In the genomic region with DNA sequence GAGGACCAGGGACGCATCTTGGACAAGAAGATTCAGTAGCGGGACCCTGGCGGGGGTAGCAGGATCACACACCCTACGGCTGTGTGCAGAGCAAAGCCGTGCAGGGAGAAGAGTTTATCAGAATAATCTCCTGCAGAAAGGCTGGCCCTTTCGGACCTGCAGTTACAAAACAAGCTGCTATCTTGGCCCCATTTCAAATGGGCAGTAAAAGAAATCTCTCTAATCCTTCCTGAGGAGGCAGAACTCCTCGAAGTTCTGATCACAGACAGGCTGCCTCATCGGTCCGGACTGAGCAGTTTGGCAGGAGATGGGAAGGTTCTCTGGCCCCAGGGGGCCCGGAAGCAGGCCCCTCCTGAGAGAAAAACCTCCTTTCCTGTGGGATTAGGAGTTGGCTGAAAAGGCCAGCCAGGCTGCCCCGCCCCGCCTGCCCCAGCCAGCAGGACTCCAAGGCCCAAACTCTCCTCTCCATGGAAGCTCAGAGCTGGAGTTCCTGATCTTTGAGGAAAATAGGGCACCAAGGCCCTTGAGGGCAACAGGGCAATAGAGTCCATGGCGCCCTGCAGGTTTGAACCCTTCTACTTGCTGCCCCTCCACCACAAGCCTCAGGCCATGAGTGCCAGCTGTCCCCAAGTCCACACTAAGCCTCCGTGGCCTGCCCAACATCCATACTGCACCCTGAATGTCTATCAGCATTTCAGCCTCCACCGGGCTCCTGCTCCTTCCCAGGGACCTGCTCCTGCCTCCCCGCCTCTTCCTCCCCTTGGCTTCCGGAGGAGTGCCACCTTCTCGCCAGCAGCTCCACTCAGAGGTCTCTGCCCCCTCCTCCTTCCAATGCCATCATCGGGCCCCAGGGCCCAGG, we compare ENCODE assay signal across 9 cellular contexts.
DNase-seq lines count a peak whose midpoint lies in the region; ATAC-seq, FAIRE-seq and TF ChIP-seq lines count a peak whose summit lies in the region.
"Had no signal": no experiment of that assay in that cellular context is flagged by ENCODE, and none has a peak within 500 bp of the region (broad histone marks: within the 10 kb centered on the region; RNA-seq: fewer than 3 reads in every experiment).

No MANE protein-coding gene starts in this region.

- peaks cover 56% of the 10 kb centered on the region for H3K4me1 ChIP-seq in endothelial cell of umbilical vein (ENCODE audit: control insufficient read depth, extremely low read depth, insufficient read depth, low read length)
- H3K4me1 ChIP-seq in neuronal stem cell (ENCODE audit: control insufficient read depth in 2 of 2, insufficient read depth in 1 of 2, low read depth in 1 of 2, low read length in 2 of 2), result peaks cover 0 to 27% of the 10 kb centered on the region in 2 donors

- H3K4me3 ChIP-seq in endothelial cell of umbilical vein (replicated peaks in 1 of 3; ENCODE audit: insufficient read depth in 1 of 3, low read depth in 1 of 3, low read length in 3 of 3) (no peak overlapping the region), neuronal stem cell (ENCODE audit: low read length in 2 of 2) (no peak overlapping the region)

- no peak for TF ChIP-seq POLR2A in endothelial cell of umbilical vein (IDR thresholded peaks at IDR 0.05; ENCODE audit: low read depth, low read length)

- WGBS in neuronal stem cell (ENCODE audit: extremely low coverage in 2 of 2, insufficient read length in 2 of 2, insufficient replicate concordance in 1 of 2), 2 donors, result no CpG with 5 or more reads among the region's 19 CpGs

- H2AFZ ChIP-seq in endothelial cell of umbilical vein (ENCODE audit: low read depth, low read length), result no peak overlapping the region
- no peak overlapping the region for H2AFZ ChIP-seq in neuronal stem cell (ENCODE audit: low read length)

- in situ Hi-C loops in KBM-7 (cut with MboI; ENCODE audit: low pct_unique_long_range_greater_than_20kb, low sequenced_read_pairs), result no loop called here

- intact Hi-C loops in endothelial cell of umbilical vein (cut with micrococcal nuclease), result no loop called here

- no peaks in the 10 kb centered on the region for H3K79me1 ChIP-seq in neuronal stem cell (ENCODE audit: low read depth, low read length)

- H3K14ac ChIP-seq in neuronal stem cell (ENCODE audit: low read length), result no peak overlapping the region

- peak overlapping the region; percentile 65 for H3K18ac ChIP-seq in neuronal stem cell (ENCODE audit: low read length)

- H3K4me2 ChIP-seq in endothelial cell of umbilical vein (ENCODE audit: insufficient read depth, low read length), result no peak overlapping the region
- no peak overlapping the region for H3K4me2 ChIP-seq in neuronal stem cell (ENCODE audit: insufficient read depth, low read length, poor library complexity, severe bottlenecking)

- no peak for ATAC-seq in HG02571 (IDR thresholded peaks at IDR 0.05; ENCODE audit: unreplicated experiment)

- H3K9me3 ChIP-seq in endothelial cell of umbilical vein (replicated peaks; ENCODE audit: control insufficient read depth, insufficient read depth, low read length), result no peaks in the 10 kb centered on the region
- no peaks in the 10 kb centered on the region for H3K9me3 ChIP-seq in neuronal stem cell (replicated peaks in 1 of 2; ENCODE audit: control insufficient read depth in 2 of 2, insufficient read depth in 1 of 2, low read depth in 1 of 2, low read length in 2 of 2)

- no peak overlapping the region for H4K91ac ChIP-seq in neuronal stem cell (ENCODE audit: low read depth, low read length, poor library complexity)

- H4K8ac ChIP-seq in neuronal stem cell (ENCODE audit: low read depth, low read length), result no peak overlapping the region

- no peak overlapping the region for H2BK5ac ChIP-seq in neuronal stem cell (ENCODE audit: low read length)

- no peak overlapping the region for H3K4ac ChIP-seq in neuronal stem cell (ENCODE audit: low read length)

- no TSS peak for BruUV-seq in endothelial cell of umbilical vein (replicated peaks; lab: Mats Ljungman, UMichigan)

- CTCF ChIA-PET in endothelial cell of umbilical vein (lab: Charles Lee), result interaction anchor here (0.6 to 1.8 kb wide), 5 partner anchors 8 to 219 kb away, joined by 3 to 10 read pairs (median 3); no protein-coding TSS in a partner anchor

- TF ChIP-seq CTCF in endothelial cell of umbilical vein (IDR thresholded peaks at IDR 0.05; ENCODE audit: extremely low read depth in 1 of 2, insufficient read depth in 1 of 2, low read depth in 1 of 2, low read length in 2 of 2) (no peak), GM20000 (IDR thresholded peaks at IDR 0.05; ENCODE audit: extremely low read depth, missing control alignments) (no peak)

- H2BK15ac ChIP-seq in neuronal stem cell (ENCODE audit: low read length), result no peak overlapping the region

- peak overlapping the region; percentile 4 for H2BK12ac ChIP-seq in neuronal stem cell (ENCODE audit: low read length)

- dilution Hi-C loops in endothelial cell of umbilical vein (cut with MboI; ENCODE audit: extremely low pct_ligation_motif_present, low sequenced_read_pairs), result no loop called here

- H3K36me3 ChIP-seq in endothelial cell of umbilical vein (ENCODE audit: control insufficient read depth in 2 of 2, extremely low read depth in 1 of 2, insufficient read depth in 2 of 2, low read length in 2 of 2) (peaks cover 3 to 15% of the 10 kb centered on the region in 2 experiments), neuronal stem cell (replicated peaks in 1 of 2; ENCODE audit: control insufficient read depth in 2 of 2, insufficient read depth in 2 of 2, low read length in 2 of 2) (peaks cover 0 to 99% of the 10 kb centered on the region in 2 donors)

- H3K9me1 ChIP-seq in endothelial cell of umbilical vein (replicated peaks; ENCODE audit: control insufficient read depth, extremely low read depth, insufficient read depth, low read length), result no peaks in the 10 kb centered on the region

- H4K20me1 ChIP-seq in endothelial cell of umbilical vein (replicated peaks; ENCODE audit: control insufficient read depth, extremely low read depth, insufficient read depth, low read length), result no peaks in the 10 kb centered on the region

- H2AK5ac ChIP-seq in neuronal stem cell (ENCODE audit: low read depth, low read length), result no peak overlapping the region

- H3K27ac ChIP-seq in endothelial cell of umbilical vein (ENCODE audit: insufficient read depth, low read depth, low read length) (peak overlapping the region; percentile 5), neuronal stem cell (replicated peaks; ENCODE audit: low read length) (no peak overlapping the region)

- H3K27me3 ChIP-seq in endothelial cell of umbilical vein (ENCODE audit: control insufficient read depth in 2 of 2, insufficient read depth in 2 of 2, low read length in 2 of 2) (no peaks in the 10 kb centered on the region), neuronal stem cell (ENCODE audit: control insufficient read depth in 3 of 3, insufficient read depth in 3 of 3, low read depth in 1 of 3, low read length in 3 of 3) (no peaks in the 10 kb centered on the region)

- DNase-seq in DMS 273 (lab: John Stamatoyannopoulos, UW; ENCODE audit: unreplicated experiment), result peak; percentile 70
- DNase-seq in OCI-M1 (lab: John Stamatoyannopoulos, UW), result peak; percentile 10
- peak; percentile 61 for DNase-seq in endothelial cell of umbilical vein (ENCODE audit: low read depth, low spot score)
- no peak for DNase-seq in neuronal stem cell (ENCODE audit: low spot score)
- DNase-seq in NCI-H2081 treated with DMSO at 0.1 percent for 48 hours (lab: John Stamatoyannopoulos, UW), result no peak
- DNase-seq in GM20000 (ENCODE audit: low spot score), result no peak
- DNase-seq in KBM-7, result no peak
- DNase-seq: NCI-H1417 had no signal

- H2BK120ac ChIP-seq in neuronal stem cell (ENCODE audit: low read depth, low read length), result no peak overlapping the region

- no peaks in the 10 kb centered on the region for H3K79me2 ChIP-seq in endothelial cell of umbilical vein (ENCODE audit: control insufficient read depth, insufficient read depth, low read length)

- H3K23ac ChIP-seq in neuronal stem cell (ENCODE audit: low read depth, low read length, poor library complexity), result no peak overlapping the region

- FAIRE-seq in endothelial cell of umbilical vein (lab: Jason Lieb, UNC), result peak; percentile 92

- POLR2A ChIA-PET in endothelial cell of umbilical vein (lab: Charles Lee), result no interaction called here

- no peak overlapping the region for H3K9ac ChIP-seq in endothelial cell of umbilical vein (replicated peaks; ENCODE audit: extremely low read depth, insufficient read depth, low read length)
- H3K9ac ChIP-seq in neuronal stem cell (ENCODE audit: low read depth, low read length, poor library complexity), result no peak overlapping the region

TF ChIP-seq in endothelial cell of umbilical vein, 7 proteins besides CTCF, POLR2A, EP300 and RAD21:
- TF ChIP-seq MYC (IDR thresholded peaks at IDR 0.05; ENCODE audit: low read depth, low read length) (no peak), GATA2 (IDR thresholded peaks at IDR 0.05; ENCODE audit: insufficient read depth, insufficient read length, low read depth, low read length) (peak; percentile 42), JUN (IDR thresholded peaks at IDR 0.05; ENCODE audit: borderline replicate concordance, insufficient read depth, insufficient read length, low read depth) (no peak)

Comparison
In these comparisons a context has a peak if more than half of its experiments do, and no peak if none do; other contexts are left out.
1. DNase-seq: peak in DMS 273 (single experiment), OCI-M1 (single experiment) and endothelial cell of umbilical vein (single experiment); none in neuronal stem cell (single experiment), NCI-H2081 treated with DMSO at 0.1 percent for 48 hours (single experiment), GM20000 (single experiment) and KBM-7 (single experiment).